ENCODE assay signal across 17 cellular contexts in genomic region chr3:194874206-194874605, GRCh38.
"Had no signal": no experiment of that assay in that cellular context is flagged by ENCODE, and none has a peak within 500 bp of the region (broad histone marks: within the 10 kb centered on the region; RNA-seq: fewer than 3 reads in every experiment).

No MANE protein-coding gene starts in this region.

- H3K27me3 ChIP-seq: neural progenitor cell, transverse colon had no signal

- H3K36me3 ChIP-seq: lower lobe of right lung, neural progenitor cell, transverse colon had no signal

- H3K4me3 ChIP-seq: lower lobe of right lung, neural progenitor cell, transverse colon had no signal

- H3K9me3 ChIP-seq: lower lobe of right lung, transverse colon had no signal

- DNase-seq: activated CD4-positive, alpha-beta T cell treated with anti-CD3 and anti-CD28 coated beads for 4 hours; activated CD4-positive, alpha-beta T cell treated with anti-CD3 and anti-CD28 coated beads, Interleukin-2, amount 50 U/mL, for 48 hours; activated CD4-positive, CD25-positive, alpha-beta regulatory T cell; activated gamma-delta T cell treated with Interleukin-2 at 50 U/mL for 16 hours; aorta; effector CD4-positive, alpha-beta T cell; hippocampal formation; lower lobe of right lung; mesendoderm; naive B cell; stimulated activated CD4-positive, alpha-beta T cell treated with anti-CD3 and anti-CD28 coated beads, Interleukin-2, amount 100 ng/mL, for 48 hours; stimulated activated CD8-positive, alpha-beta memory T cell treated with anti-CD3 and anti-CD28 coated beads, Interleukin-4, amount 100 ng/mL, for 48 hours; stimulated activated naive B cell treated with anti-CD40 and anti-IgM and Interleukin-4, amounts not matched to agents 10 μg/mL and 1 μg/mL and 100 μg/mL, for 72 hours; T1000; transverse colon had no signal

- ATAC-seq: esophagus mucosa; lower lobe of right lung; stimulated activated naive B cell treated with anti-CD40 and anti-IgM and Interleukin-4, amounts not matched to agents 10 μg/mL and 1 μg/mL and 100 μg/mL, for 72 hours had no signal

- H3K27ac ChIP-seq: lower lobe of right lung, neural progenitor cell, transverse colon had no signal
